Comparison of ENCODE assay signal across 8 cellular contexts in the genomic region with DNA sequence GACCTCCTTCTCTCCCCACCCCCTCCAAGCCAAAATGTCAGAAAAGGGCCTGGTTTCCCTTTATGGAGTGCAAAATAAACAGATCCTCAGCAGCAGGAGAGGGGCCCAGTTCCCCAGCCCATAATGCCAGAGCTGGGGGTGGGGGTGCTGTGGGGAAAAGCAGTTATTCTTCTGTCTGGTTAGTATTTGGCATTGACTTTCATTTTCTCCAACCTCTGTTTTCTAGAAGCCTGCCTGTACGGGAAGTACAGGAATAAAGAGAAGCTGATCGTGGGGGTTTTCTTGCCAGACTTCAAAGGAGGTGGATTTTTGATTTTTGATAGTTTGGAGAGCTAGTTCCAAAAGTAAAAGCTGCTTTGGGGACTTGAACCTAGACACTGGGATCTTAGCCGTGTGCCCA. TPM values are rescaled to one million over a fixed set of nuclear protein-coding genes. Genes with fewer than 3 reads are reported as not detected.
A peak's percentile ranks its signal among the peaks of the same experiment; 100 is the strongest.
DNase-seq lines count a peak whose midpoint lies in the region; ATAC-seq and TF ChIP-seq lines count a peak whose summit lies in the region.

No MANE protein-coding gene starts in this region.

- no peak for ATAC-seq in psoas muscle
- no peak for ATAC-seq in HG03045 (IDR thresholded peaks at IDR 0.05; ENCODE audit: unreplicated experiment)
- ATAC-seq in activated CD4-positive, CD25-positive, alpha-beta regulatory T cell treated with anti-CD3 and anti-CD28 coated beads, Interleukin-2, amount 50 U/mL, for 24 hours: no peak

- DNase-seq in NOMO-1 treated with DMSO at 0.1 percent for 48 hours (lab: John Stamatoyannopoulos, UW; ENCODE audit: unreplicated experiment) (peak; percentile 42), psoas muscle (no peak), NCI-H774 (lab: John Stamatoyannopoulos, UW) (no peak), NAMALWA (ENCODE audit: low spot score) (no peak)
- DNase-seq in effector memory CD4-positive, alpha-beta T cell: no peak

- H3K27me3 ChIP-seq in effector memory CD4-positive, alpha-beta T cell (replicated peaks; ENCODE audit: control insufficient read depth, insufficient read depth, low read length, poor library complexity, severe bottlenecking): no peaks in the 10 kb centered on the region
- no peaks in the 10 kb centered on the region for H3K27me3 ChIP-seq in psoas muscle (ENCODE audit: insufficient read depth in 3 of 3, low read length in 2 of 3)

- TF ChIP-seq CTCF in psoas muscle (IDR thresholded peaks at IDR 0.05): no peak

- intact Hi-C loops in psoas muscle (cut with DNase I): loop anchor here in 1 of 2 donors (2.0 kb wide), 1 partner anchor 25 kb away; no protein-coding TSS in a partner anchor

- H3K27ac ChIP-seq in effector memory CD4-positive, alpha-beta T cell (ENCODE audit: insufficient read depth, low read length, poor library complexity, severe bottlenecking): peak overlapping the region; percentile 67
- H3K27ac ChIP-seq in psoas muscle: peak overlapping the region; percentile 57

- peaks cover 79% of the 10 kb centered on the region for H3K4me1 ChIP-seq in effector memory CD4-positive, alpha-beta T cell (ENCODE audit: control insufficient read depth, insufficient read depth, low read length, poor library complexity, severe bottlenecking)
- H3K4me1 ChIP-seq in psoas muscle: peaks cover 26% of the 10 kb centered on the region

- H3K9me3 ChIP-seq in effector memory CD4-positive, alpha-beta T cell (ENCODE audit: control insufficient read depth, low read length): no peaks in the 10 kb centered on the region
- H3K9me3 ChIP-seq in psoas muscle: no peaks in the 10 kb centered on the region

- H3K4me3 ChIP-seq in GM08714 (ENCODE audit: low read length): peak overlapping the region; percentile 33; the same call in 1 of the 2 replicates
- peak overlapping the region; percentile 13 for H3K4me3 ChIP-seq in effector memory CD4-positive, alpha-beta T cell (ENCODE audit: insufficient read depth, low read depth, low read length, poor library complexity, severe bottlenecking)
- no peak overlapping the region for H3K4me3 ChIP-seq in psoas muscle

- H3K36me3 ChIP-seq in effector memory CD4-positive, alpha-beta T cell (ENCODE audit: control insufficient read depth, insufficient read depth, low read length): peaks cover 6% of the 10 kb centered on the region
- no peaks in the 10 kb centered on the region for H3K36me3 ChIP-seq in psoas muscle (ENCODE audit: insufficient read depth in 1 of 2, low read depth in 1 of 2)

- whole genome bisulfite sequencing in psoas muscle, 3 donors: 17 to 54% (median 37%) methylated on average over 3 of the region's 3 CpGs

RNA-seq across cellular contexts. Expression of gene FLI1, which starts 22.4 kb away (rescaled TPM):
- 10 to 100 TPM in 3 of 4 donors, 1 to 10 TPM in 1; 8.8 to 13.1 (median 12.7) TPM for total RNA-seq in psoas muscle
- polyA plus RNA-seq in psoas muscle: 1 to 10 TPM; 3.3 to 5.5 (median 5.2) TPM
